ENCODE assay signal across 8 cellular contexts in the genomic region with DNA sequence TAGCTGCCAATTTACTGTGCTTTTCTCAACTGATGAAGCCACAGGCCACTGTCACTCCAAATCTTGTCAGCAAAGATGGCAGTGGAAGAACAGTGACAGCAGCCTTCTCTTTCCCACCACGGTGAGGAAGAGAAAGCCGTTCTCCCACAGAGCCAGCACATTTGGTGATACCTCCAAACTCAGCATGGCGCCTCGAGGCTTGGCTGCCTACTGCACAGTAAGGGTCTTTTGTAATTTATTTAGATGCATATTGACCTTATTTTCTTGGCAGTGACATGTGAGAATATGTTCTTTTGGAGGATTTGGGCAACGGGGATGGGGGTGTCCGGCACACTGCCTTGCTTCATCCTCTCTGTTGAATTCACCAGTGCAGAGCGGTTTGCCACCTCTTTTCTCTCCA.
"Had no signal": no experiment of that assay in that cellular context is flagged by ENCODE, and none has a peak within 500 bp of the region (broad histone marks: within the 10 kb centered on the region; RNA-seq: fewer than 3 reads in every experiment).

No MANE protein-coding gene starts in this region.

- H3K27ac ChIP-seq: GM23248 had no signal

- H3K27ac Mint-ChIP-seq: H9 had no signal

- H3K4me3 Mint-ChIP-seq: H9 had no signal

- H2AFZ ChIP-seq: GM23248 had no signal

- H3K9ac ChIP-seq: GM23248 had no signal

- H3K4me3 ChIP-seq: GM23248, K562 had no signal

- DNase-seq: GM23248, GOT3, H9, HCEC 1CT, IMR-90 had no signal

- FAIRE-seq: H54, HTR-8/SVneo, K562 had no signal
